Comparison of ENCODE assay signal across 25 cellular contexts in the genomic region with DNA sequence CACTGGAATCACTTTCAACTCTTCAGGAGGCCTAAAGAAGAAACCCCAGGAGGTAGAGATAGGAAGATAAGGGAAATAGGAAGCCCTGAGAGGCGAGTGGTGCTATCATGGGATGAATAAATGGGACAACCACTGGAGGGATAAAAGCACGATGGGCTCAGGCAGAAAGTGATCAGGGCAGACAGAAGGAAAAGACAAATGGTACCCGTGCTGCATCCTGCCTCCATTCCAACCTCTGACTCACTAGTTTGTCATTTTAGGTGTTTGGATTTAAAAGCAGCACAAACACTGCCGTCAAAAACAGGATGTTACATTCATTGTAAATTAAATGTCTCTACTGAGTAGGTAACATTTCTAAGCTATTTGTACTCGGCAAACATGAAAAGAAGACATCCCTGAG.
DNase-seq lines count a peak whose midpoint lies in the region; ATAC-seq, FAIRE-seq and TF ChIP-seq lines count a peak whose summit lies in the region.
"Had no signal": no experiment of that assay in that cellular context is flagged by ENCODE, and none has a peak within 500 bp of the region (broad histone marks: within the 10 kb centered on the region; RNA-seq: fewer than 3 reads in every experiment).

No MANE protein-coding gene starts in this region.

- H3K9me3 ChIP-seq in H1 (ENCODE audit: insufficient read depth in 2 of 2, low read depth in 1 of 2, low read length in 1 of 2): no peaks in the 10 kb centered on the region
- H3K9me3 ChIP-seq in osteoblast (ENCODE audit: low read depth, low read length): no peaks in the 10 kb centered on the region
- H3K9me3 ChIP-seq: upper lobe of left lung had no signal

- ATAC-seq in GM23338 (peak; percentile 51), GM19351 (IDR thresholded peaks at IDR 0.05; ENCODE audit: unreplicated experiment) (no peak)
- ATAC-seq: HCT116; stimulated activated memory B cell treated with anti-CD40 and anti-IgM and Interleukin-4, amounts not matched to agents 10 μg/mL and 1 μg/mL and 100 μg/mL, for 72 hours had no signal

- no peaks in the 10 kb centered on the region for H3K27me3 ChIP-seq in GM23338 (ENCODE audit: insufficient read depth)
- peaks cover 0 to 1% (median 0%) of the 10 kb centered on the region in 4 experiments; a peak in 1 of 7 replicates for H3K27me3 ChIP-seq in H1 (replicated peaks in 1 of 4; ENCODE audit: control insufficient read depth in 3 of 4, extremely low read depth in 1 of 4, insufficient read depth in 3 of 4, low read length in 3 of 4)
- no peaks in the 10 kb centered on the region for H3K27me3 ChIP-seq in osteoblast (ENCODE audit: insufficient read depth, low read length)
- H3K27me3 ChIP-seq in dorsolateral prefrontal cortex: no peaks in the 10 kb centered on the region
- H3K27me3 ChIP-seq: upper lobe of left lung had no signal

- no peak overlapping the region for H3K23ac ChIP-seq in H1 (ENCODE audit: insufficient read length)

- H2BK20ac ChIP-seq in H1 (ENCODE audit: low read length): no peak overlapping the region

- peaks cover 12% of the 10 kb centered on the region for H3K4me1 Mint-ChIP-seq in GM23338
- H3K4me1 Mint-ChIP-seq: immature natural killer cell; stimulated activated memory B cell treated with anti-CD40 and anti-IgM and Interleukin-4, amounts not matched to agents 10 μg/mL and 1 μg/mL and 100 μg/mL, for 72 hours had no signal

- CTCF ChIA-PET in H1 (lab: Charles Lee; ENCODE audit: partially characterized antibody): interaction anchor here (1.0 to 1.1 kb wide), 3 partner anchors 10 to 35 kb away, joined by 3 to 4 read pairs (median 3); no protein-coding TSS in a partner anchor

- POLR2A ChIA-PET in H1 (lab: Charles Lee; ENCODE audit: partially characterized antibody): no interaction called here

- H3K9me3 Mint-ChIP-seq in GM23338: no peaks in the 10 kb centered on the region
- H3K9me3 Mint-ChIP-seq: stimulated activated memory B cell treated with anti-CD40 and anti-IgM and Interleukin-4, amounts not matched to agents 10 μg/mL and 1 μg/mL and 100 μg/mL, for 72 hours; T-helper 1 cell treated with Interleukin-12 subunit alpha and Interleukin-12 subunit beta and Interleukin-4 antibody, amounts not matched to agents 30 μg/mL and 1 μg/mL, for 36 hours had no signal

- no peak overlapping the region; the same call in 1 of the 2 replicates for H2BK12ac ChIP-seq in H1 (ENCODE audit: low read depth, low read length)

- peaks cover 13% of the 10 kb centered on the region; the same call in 1 of the 2 replicates for H3K4me1 ChIP-seq in GM23338 (ENCODE audit: insufficient read depth)
- 0 out of 7 replicates have a peak, but pooled peaks cover 0 to 2% (median 0%) of the 10 kb centered on the region in 4 experiments for H3K4me1 ChIP-seq in H1 (replicated peaks in 1 of 4; ENCODE audit: control insufficient read depth in 3 of 4, insufficient read depth in 4 of 4, low read length in 3 of 4)
- H3K4me1 ChIP-seq in osteoblast (ENCODE audit: insufficient read depth, low read length): peaks cover 5% of the 10 kb centered on the region
- H3K4me1 ChIP-seq: upper lobe of left lung had no signal

- H4K20me1 ChIP-seq in GM23338 (replicated peaks; ENCODE audit: insufficient read depth): no peaks in the 10 kb centered on the region
- H4K20me1 ChIP-seq in H1 (replicated peaks in 1 of 2; ENCODE audit: control insufficient read depth in 1 of 2, insufficient read depth in 2 of 2, low read length in 2 of 2): no peaks in the 10 kb centered on the region
- H4K20me1 ChIP-seq in osteoblast (ENCODE audit: insufficient read depth, low read length): no peaks in the 10 kb centered on the region

- H3K9ac ChIP-seq in H1 (replicated peaks in 1 of 4; ENCODE audit: extremely low read depth in 1 of 4, low read depth in 3 of 4, low read length in 3 of 4): no peak overlapping the region

- no peak overlapping the region for H2BK120ac ChIP-seq in H1 (replicated peaks; ENCODE audit: low read depth, low read length)

- no peak for FAIRE-seq in H1 (lab: Jason Lieb, UNC)
- FAIRE-seq: frontal cortex had no signal

- H3K9me2 ChIP-seq in GM23338 (ENCODE audit: insufficient read depth): no peaks in the 10 kb centered on the region

- H4K5ac ChIP-seq in H1 (ENCODE audit: insufficient read length, low read depth, low read length): no peak overlapping the region

- H3K27ac Mint-ChIP-seq in GM23338: 0 out of 2 replicates have a peak overlapping the region, but pooled peaks have one; percentile 26
- H3K27ac Mint-ChIP-seq: immature natural killer cell; stimulated activated memory B cell treated with anti-CD40 and anti-IgM and Interleukin-4, amounts not matched to agents 10 μg/mL and 1 μg/mL and 100 μg/mL, for 72 hours; T-helper 1 cell treated with Interleukin-12 subunit alpha and Interleukin-12 subunit beta and Interleukin-4 antibody, amounts not matched to agents 30 μg/mL and 1 μg/mL, for 36 hours had no signal

- H3K23me2 ChIP-seq in H1 (ENCODE audit: low read depth, low read length): no peaks in the 10 kb centered on the region

- H3K4ac ChIP-seq in H1 (replicated peaks; ENCODE audit: insufficient read length, low read depth, low read length): no peak overlapping the region

- no peak overlapping the region for H2BK15ac ChIP-seq in H1 (ENCODE audit: low read length)

- TF ChIP-seq RAD21 in H1 (IDR thresholded peaks at IDR 0.05 in 1 of 2, conservative IDR thresholded peaks at IDR 0.05 in 1 of 2; ENCODE audit: low read depth in 2 of 2, low read length in 2 of 2): no peak

- H3K4me3 ChIP-seq in GM23338 (no peak overlapping the region), H1 (ENCODE audit: extremely low read depth in 1 of 4, insufficient read depth in 2 of 4, low read depth in 3 of 4, low read length in 4 of 4) (no peak overlapping the region), osteoblast (ENCODE audit: insufficient read depth, low read length) (no peak overlapping the region), dorsolateral prefrontal cortex (no peak overlapping the region)
- H3K4me3 ChIP-seq: PC-9, upper lobe of left lung had no signal

- TF ChIP-seq EP300 in H1 (IDR thresholded peaks at IDR 0.05; ENCODE audit: borderline replicate concordance in 1 of 2, low read depth in 2 of 2, low read length in 2 of 2): no peak

- H3K18ac ChIP-seq in H1 (ENCODE audit: extremely low read depth, low read length): no peak overlapping the region

- DNase-seq in GM23338 (ENCODE audit: low spot score) (peak; percentile 24), RPMI7951 (ENCODE audit: low read depth) (peak; percentile 70), H1 (ENCODE audit: low read depth in 1 of 2, low spot score in 2 of 2) (peak in 1 of 2 experiments; percentile 33), osteoblast (ENCODE audit: insufficient read length, low spot score, missing footprints) (no peak), medulla oblongata (ENCODE audit: extremely low spot score) (no peak), NAMALWA (ENCODE audit: low spot score) (no peak), dorsolateral prefrontal cortex (no peak)
- DNase-seq: activated CD4-positive, alpha-beta T cell treated with anti-CD3 and anti-CD28 coated beads for 1 hour; activated CD8-positive, alpha-beta memory T cell treated with anti-CD3 and anti-CD28 coated beads, Interleukin-2, amount 50 U/mL, for 4 hours; activated naive CD4-positive, alpha-beta T cell; AML-193; effector memory CD4-positive, alpha-beta T cell; immature natural killer cell; Kasumi-1; midbrain; NCI-H2029; NCI-H524; upper lobe of left lung had no signal

- TF ChIP-seq CTCF in GM23338 (conservative IDR thresholded peaks at IDR 0.05; ENCODE audit: low read depth in 2 of 2) (no peak), H1 (IDR thresholded peaks at IDR 0.05; ENCODE audit: control extremely low read depth in 1 of 3, insufficient read depth in 1 of 3, low read depth in 1 of 3, low read length in 3 of 3) (no peak), osteoblast (IDR thresholded peaks at IDR 0.05; ENCODE audit: extremely low read depth, low read depth, low read length) (no peak), dorsolateral prefrontal cortex (IDR thresholded peaks at IDR 0.05 in 54 of 56, conservative IDR thresholded peaks at IDR 0.05 in 2 of 56; ENCODE audit: low read depth in 1 of 56, partially characterized antibody in 56 of 56) (no peak)

- no peak overlapping the region for H2BK5ac ChIP-seq in H1 (ENCODE audit: low read depth, low read length)

- intact Hi-C loops in dorsolateral prefrontal cortex (cut with DNase I): no loop called here

- 69% methylated on average over 5 of the region's 5 CpGs; no CpG with 5 or more reads in 1 of the 2 experiments for WGBS in H1 (ENCODE audit: extremely low coverage in 1 of 2, insufficient coverage in 1 of 2, insufficient read length in 1 of 2, insufficient replicate concordance in 2 of 2, low coverage in 1 of 2, low lambda C conversion rate in 2 of 2, missing lambda C conversion rate in 1 of 2), 2 experiments

- no peak overlapping the region for H4K91ac ChIP-seq in H1 (replicated peaks; ENCODE audit: insufficient read length, low read length)

- H3K36me3 Mint-ChIP-seq in GM23338 (ENCODE audit: low read depth): no peaks in the 10 kb centered on the region
- H3K36me3 Mint-ChIP-seq: immature natural killer cell; stimulated activated memory B cell treated with anti-CD40 and anti-IgM and Interleukin-4, amounts not matched to agents 10 μg/mL and 1 μg/mL and 100 μg/mL, for 72 hours had no signal

- no peak overlapping the region for H3K14ac ChIP-seq in H1 (ENCODE audit: insufficient read length)

- no peaks in the 10 kb centered on the region for H3K79me1 ChIP-seq in H1 (ENCODE audit: low read depth, low read length)

- H2AK5ac ChIP-seq in H1 (ENCODE audit: low read depth, low read length): no peak overlapping the region

- H3K27me3 Mint-ChIP-seq in GM23338 (ENCODE audit: insufficient read depth, low read depth, poor library complexity): peaks cover 1% of the 10 kb centered on the region

- no peak overlapping the region for H3K4me3 Mint-ChIP-seq in GM23338
- H3K4me3 Mint-ChIP-seq: immature natural killer cell; stimulated activated memory B cell treated with anti-CD40 and anti-IgM and Interleukin-4, amounts not matched to agents 10 μg/mL and 1 μg/mL and 100 μg/mL, for 72 hours; T-helper 1 cell treated with Interleukin-12 subunit alpha and Interleukin-12 subunit beta and Interleukin-4 antibody, amounts not matched to agents 30 μg/mL and 1 μg/mL, for 36 hours had no signal

- no peak overlapping the region for H3K56ac ChIP-seq in H1 (replicated peaks; ENCODE audit: insufficient read length, low read depth, low read length)

- H3K4me2 ChIP-seq in GM23338: peak overlapping the region; percentile 17; the same call in 1 of the 2 replicates
- no peak overlapping the region for H3K4me2 ChIP-seq in H1 (ENCODE audit: insufficient read depth in 1 of 2, low read depth in 2 of 2, low read length in 2 of 2)
- H3K4me2 ChIP-seq in osteoblast (ENCODE audit: insufficient read depth, low read length): no peak overlapping the region
- H3K4me2 ChIP-seq: PC-9 had no signal

- H3F3A ChIP-seq in GM23338 (replicated peaks; ENCODE audit: low read depth): no peaks in the 10 kb centered on the region

- no peaks in the 10 kb centered on the region for H3K36me3 ChIP-seq in GM23338 (ENCODE audit: insufficient read depth)
- no peaks in the 10 kb centered on the region for H3K36me3 ChIP-seq in H1 (ENCODE audit: control insufficient read depth in 2 of 4, insufficient read depth in 4 of 4, low read length in 3 of 4)
- H3K36me3 ChIP-seq in osteoblast (ENCODE audit: insufficient read depth, low read length): no peaks in the 10 kb centered on the region
- H3K36me3 ChIP-seq: upper lobe of left lung had no signal

- no peak overlapping the region for H3K27ac ChIP-seq in GM23338 (ENCODE audit: low read depth)
- no peak overlapping the region for H3K27ac ChIP-seq in H1 (ENCODE audit: low read depth, low read length)
- H3K27ac ChIP-seq in osteoblast (ENCODE audit: low read depth, low read length): no peak overlapping the region
- peak overlapping the region in 1 of 59 donors; percentile 8 for H3K27ac ChIP-seq in dorsolateral prefrontal cortex
- H3K27ac ChIP-seq: HL-60, PC-9, upper lobe of left lung had no signal

- no peaks in the 10 kb centered on the region for H3K79me2 ChIP-seq in GM23338 (replicated peaks; ENCODE audit: insufficient read depth)
- no peaks in the 10 kb centered on the region for H3K79me2 ChIP-seq in H1 (ENCODE audit: control insufficient read depth in 1 of 2, insufficient read depth in 2 of 2, low read length in 2 of 2)
- H3K79me2 ChIP-seq in osteoblast (ENCODE audit: insufficient read depth, low read length): no peaks in the 10 kb centered on the region

- no peak overlapping the region for H4K8ac ChIP-seq in H1 (ENCODE audit: extremely low read depth, insufficient read depth, low read length)

- no peak for TF ChIP-seq POLR2A in H1 (IDR thresholded peaks at IDR 0.05; ENCODE audit: control extremely low read depth in 1 of 2, low read depth in 2 of 2, low read length in 2 of 2)

- H2AFZ ChIP-seq in GM23338: peak overlapping the region; percentile 7; the same call in 1 of the 2 replicates
- H2AFZ ChIP-seq in H1 (ENCODE audit: low read length): peak overlapping the region; percentile 13; the same call in 1 of the 2 replicates
- peak overlapping the region; percentile 35 for H2AFZ ChIP-seq in osteoblast (ENCODE audit: low read length)
- H2AFZ ChIP-seq: PC-9 had no signal

Comparison
In these comparisons a context has a peak if more than half of its experiments do, and no peak if none do; other contexts are left out.
1. DNase-seq: peak in GM23338 (single experiment) and RPMI7951 (single experiment); none in osteoblast (single experiment), medulla oblongata (single experiment), NAMALWA (single experiment) and dorsolateral prefrontal cortex (0 of 10).
2. Peak in every context shown above with its lines, with median percentiles within 50 percentile points of each other: H2AFZ ChIP-seq.